Comparison of ENCODE assay signal across 32 cellular contexts in the genomic region with DNA sequence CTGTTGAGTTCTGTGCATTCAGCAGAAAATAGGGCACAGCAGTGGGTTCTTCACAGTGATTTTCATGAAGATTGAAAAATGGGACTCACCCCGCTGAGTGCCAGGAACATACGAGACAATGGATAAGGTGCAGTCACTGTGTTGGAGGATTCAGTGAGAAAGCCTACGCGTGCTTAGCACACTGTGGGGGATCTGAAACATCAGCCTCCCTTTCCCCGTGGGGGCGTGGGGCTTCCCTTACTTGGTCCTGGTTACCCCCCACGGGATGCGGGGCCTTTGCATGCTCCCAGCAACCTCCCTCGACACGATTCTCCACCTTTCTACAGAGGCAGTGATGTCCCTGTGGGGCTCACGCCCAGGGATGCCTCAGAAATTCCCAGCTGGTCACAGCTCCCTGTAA.
"Had no signal": no experiment of that assay in that cellular context is flagged by ENCODE, and none has a peak within 500 bp of the region (broad histone marks: within the 10 kb centered on the region; RNA-seq: fewer than 3 reads in every experiment).

No MANE protein-coding gene starts in this region.

- H3K4me3 ChIP-seq: adrenal gland, ascending aorta, body of pancreas, breast epithelium, cardiac muscle cell had no signal

- H3K27me3 ChIP-seq: adrenal gland, ascending aorta, body of pancreas, brain microvascular endothelial cell, breast epithelium, cardiac muscle cell had no signal

- H3K36me3 ChIP-seq: adrenal gland, ascending aorta, brain microvascular endothelial cell, breast epithelium, cardiac muscle cell had no signal

- H3K9me3 ChIP-seq: adrenal gland, ascending aorta, body of pancreas, breast epithelium had no signal

- FAIRE-seq: astrocyte, bronchial epithelial cell had no signal

- H3K27ac ChIP-seq: adrenal gland, ascending aorta, body of pancreas, brain microvascular endothelial cell, breast epithelium, cardiac muscle cell had no signal

- H3K4me1 ChIP-seq: adrenal gland, ascending aorta, breast epithelium had no signal

- DNase-seq: activated effector memory CD4-positive, alpha-beta T cell treated with anti-CD3 and anti-CD28 coated beads, Interleukin-2, amount 50 U/mL, for 16 hours; activated effector memory CD4-positive, alpha-beta T cell treated with Interleukin-2 at 50 U/mL for 16 hours; activated gamma-delta T cell; activated gamma-delta T cell treated with Interleukin-2 at 50 U/mL for 16 hours; activated naive CD4-positive, alpha-beta T cell; activated naive CD4-positive, alpha-beta T cell treated with anti-CD3 and anti-CD28 coated beads for 36 hours; activated naive CD4-positive, alpha-beta T cell treated with anti-CD3 and anti-CD28 coated beads, Interleukin-2, amount 10 ng/mL, durations not matched to agents 7 days and 5 days; activated naive CD4-positive, alpha-beta T cell treated with anti-CD3 and anti-CD28 coated beads, Interleukin-2, amount 50 U/mL, for 16 hours; activated naive CD4-positive, alpha-beta T cell treated with Interleukin-2 at 50 U/mL for 16 hours; activated naive CD8-positive, alpha-beta T cell treated with anti-CD3 and anti-CD28 coated beads for 36 hours; activated naive CD8-positive, alpha-beta T cell treated with anti-CD3 and anti-CD28 coated beads, Interleukin-2, amount 10 ng/mL, durations not matched to agents 7 days and 5 days; activated naive CD8-positive, alpha-beta T cell treated with anti-CD3 and anti-CD28 coated beads, Interleukin-2, amount 50 U/mL, for 24 hours; activated T-cell treated with anti-CD3 and anti-CD28 coated beads, Interleukin-2, amount 50 U/mL, for 1 hour; activated T-cell treated with anti-CD3 and anti-CD28 coated beads, Interleukin-2, amount 50 U/mL, for 24 hours; activated T-cell treated with anti-CD3 and anti-CD28 coated beads, Interleukin-2, amount 50 U/mL, for 4 hours; activated T-cell treated with anti-CD3 and anti-CD28 coated beads, Interleukin-2, amount 50 U/mL, for 48 hours; activated T-cell treated with anti-CD3 and anti-CD28 coated beads, Interleukin-2, amount 50 U/mL, for 72 hours; adrenal gland; amniotic stem cell; amygdala; anterior cingulate cortex; body of pancreas; brain microvascular endothelial cell; central memory CD4-positive, alpha-beta T cell; cerebellar nuclear complex had no signal

- ATAC-seq: activated naive CD4-positive, alpha-beta T cell treated with anti-CD3 and anti-CD28 coated beads, Interleukin-2, amount 50 U/mL, for 72 hours; activated naive CD8-positive, alpha-beta T cell treated with anti-CD3 and anti-CD28 coated beads, Interleukin-2, amount 50 U/mL, for 24 hours; activated T-cell treated with anti-CD3 and anti-CD28 coated beads, Interleukin-2, amount 50 U/mL, for 4 hours; activated T-cell treated with anti-CD3 and anti-CD28 coated beads, Interleukin-2, amount 50 U/mL, for 72 hours; activated T-helper 17 cell treated with anti-CD3 and anti-CD28 coated beads, Interleukin-2, amount 50 U/mL, for 72 hours; body of pancreas had no signal
